Comparison of ENCODE assay signal across 1 cellular context in the genomic region with DNA sequence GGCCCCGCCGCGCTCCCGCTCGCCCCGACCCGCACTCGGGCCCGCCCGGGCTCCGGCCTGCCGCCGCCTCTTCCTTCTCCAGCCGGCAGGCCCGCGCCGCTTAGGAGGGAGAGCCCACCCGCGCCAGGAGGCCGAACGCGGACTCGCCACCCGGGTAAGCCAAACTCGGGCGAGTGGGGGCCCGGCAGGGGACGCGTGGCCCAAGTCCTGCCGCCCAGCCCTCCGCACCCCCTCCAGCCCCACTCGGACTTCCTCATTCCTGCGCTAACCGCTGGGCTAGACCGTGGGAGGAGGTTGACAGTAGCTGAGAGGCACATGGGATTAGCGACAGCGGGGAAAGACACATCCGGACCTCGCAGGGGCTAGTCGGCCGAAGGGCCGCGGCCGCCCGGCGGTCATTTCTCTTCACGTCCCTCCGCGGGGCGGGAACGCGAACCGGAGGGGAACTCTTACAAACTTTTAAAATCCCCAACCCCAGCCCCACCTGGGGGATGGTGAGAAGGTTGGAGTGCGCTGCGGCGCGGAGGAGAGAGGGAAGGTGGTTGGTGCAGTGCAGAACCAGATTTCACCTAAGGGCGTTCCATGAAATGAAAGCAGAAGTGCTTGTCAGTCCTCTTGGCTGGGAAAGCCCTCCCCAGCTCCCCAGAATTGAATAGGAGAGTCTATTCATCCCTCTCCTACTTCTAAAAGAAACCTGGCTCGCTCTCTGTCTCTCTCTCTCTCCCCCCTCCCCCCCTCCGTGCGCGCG.
TF ChIP-seq lines count a peak whose summit lies in the region.

No MANE protein-coding gene starts in this region.

TF ChIP-seq in SK-N-SH treated with all-trans-retinoic acid at 6 μM for 48 hours, 23 proteins besides CTCF, POLR2A, EP300 and RAD21 (continued from another document):
- TF ChIP-seq POU6F1 (CRISPR knock-in tag; IDR thresholded peaks at IDR 0.05; ENCODE audit: borderline replicate concordance, low read depth) (no peak), ESRRG (CRISPR knock-in tag; IDR thresholded peaks at IDR 0.05) (no peak), ZNF565 (CRISPR knock-in tag; conservative IDR thresholded peaks at IDR 0.05; ENCODE audit: low read depth) (no peak), BACH2 (CRISPR knock-in tag; IDR thresholded peaks at IDR 0.05; ENCODE audit: borderline replicate concordance) (no peak), RARB (CRISPR knock-in tag; IDR thresholded peaks at IDR 0.05) (no peak), TCF4 (CRISPR knock-in tag; IDR thresholded peaks at IDR 0.05; ENCODE audit: borderline replicate concordance) (no peak), ZNF8 (CRISPR knock-in tag; IDR thresholded peaks at IDR 0.05) (no peak)
- TF ChIP-seq, protein P1, sequence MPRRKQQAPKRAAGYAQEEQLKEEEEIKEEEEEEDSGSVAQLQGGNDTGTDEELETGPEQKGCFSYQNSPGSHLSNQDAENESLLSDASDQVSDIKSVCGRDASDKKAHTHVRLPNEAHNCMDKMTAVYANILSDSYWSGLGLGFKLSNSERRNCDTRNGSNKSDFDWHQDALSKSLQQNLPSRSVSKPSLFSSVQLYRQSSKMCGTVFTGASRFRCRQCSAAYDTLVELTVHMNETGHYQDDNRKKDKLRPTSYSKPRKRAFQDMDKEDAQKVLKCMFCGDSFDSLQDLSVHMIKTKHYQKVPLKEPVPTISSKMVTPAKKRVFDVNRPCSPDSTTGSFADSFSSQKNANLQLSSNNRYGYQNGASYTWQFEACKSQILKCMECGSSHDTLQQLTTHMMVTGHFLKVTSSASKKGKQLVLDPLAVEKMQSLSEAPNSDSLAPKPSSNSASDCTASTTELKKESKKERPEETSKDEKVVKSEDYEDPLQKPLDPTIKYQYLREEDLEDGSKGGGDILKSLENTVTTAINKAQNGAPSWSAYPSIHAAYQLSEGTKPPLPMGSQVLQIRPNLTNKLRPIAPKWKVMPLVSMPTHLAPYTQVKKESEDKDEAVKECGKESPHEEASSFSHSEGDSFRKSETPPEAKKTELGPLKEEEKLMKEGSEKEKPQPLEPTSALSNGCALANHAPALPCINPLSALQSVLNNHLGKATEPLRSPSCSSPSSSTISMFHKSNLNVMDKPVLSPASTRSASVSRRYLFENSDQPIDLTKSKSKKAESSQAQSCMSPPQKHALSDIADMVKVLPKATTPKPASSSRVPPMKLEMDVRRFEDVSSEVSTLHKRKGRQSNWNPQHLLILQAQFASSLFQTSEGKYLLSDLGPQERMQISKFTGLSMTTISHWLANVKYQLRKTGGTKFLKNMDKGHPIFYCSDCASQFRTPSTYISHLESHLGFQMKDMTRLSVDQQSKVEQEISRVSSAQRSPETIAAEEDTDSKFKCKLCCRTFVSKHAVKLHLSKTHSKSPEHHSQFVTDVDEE (CRISPR knock-in tag; IDR thresholded peaks at IDR 0.05), result no peak
